ENCODE assay signal across 1 cellular context in the genomic region with DNA sequence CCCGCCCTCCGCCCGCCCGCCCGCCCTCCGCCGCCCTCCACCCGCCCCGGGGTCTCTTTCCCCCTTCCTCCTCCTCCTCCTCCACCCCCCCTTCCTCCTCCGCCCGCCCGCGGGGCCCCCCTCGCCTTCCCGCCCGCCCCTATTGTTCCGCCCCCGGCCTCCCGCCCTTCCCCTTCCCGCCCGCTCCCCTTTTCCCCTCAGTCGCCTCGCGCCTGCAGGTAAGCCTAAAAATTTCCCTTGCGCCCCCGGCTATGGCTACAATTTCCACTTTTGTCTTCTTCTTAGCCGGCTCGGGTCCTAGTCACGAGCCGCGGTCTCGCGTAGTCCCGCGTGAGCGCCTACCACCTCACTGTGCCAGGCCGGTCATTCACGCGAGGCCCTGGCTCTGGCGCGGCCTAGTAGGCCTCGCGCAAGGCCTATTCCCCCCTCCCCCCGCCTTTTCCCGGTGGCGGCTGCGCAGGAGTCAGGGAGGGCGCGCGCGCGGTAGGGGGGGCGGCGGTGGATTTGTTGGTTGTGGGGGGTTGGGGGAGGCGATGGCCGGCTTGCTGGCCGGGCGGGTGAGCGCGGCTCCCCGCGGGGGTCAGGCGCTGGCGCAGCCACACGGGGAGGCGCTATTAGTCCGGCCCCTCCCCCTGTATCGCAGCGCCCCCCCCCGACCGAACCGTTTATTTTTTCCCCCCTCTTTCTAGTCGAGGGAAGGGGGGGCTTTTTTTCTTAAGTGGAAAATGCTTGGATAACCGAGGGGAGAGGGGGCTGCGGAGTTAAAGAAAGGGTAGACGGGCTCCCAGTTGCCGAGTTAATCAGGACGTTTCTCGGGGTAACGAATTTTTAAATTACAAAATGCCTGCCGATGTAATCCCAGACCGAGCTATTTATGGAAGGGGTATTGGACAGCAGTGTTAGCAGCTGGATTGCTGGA.
A peak's percentile ranks its signal among the peaks of the same experiment; 100 is the strongest.
TF ChIP-seq lines count a peak whose summit lies in the region.

No MANE protein-coding gene starts in this region.

TF ChIP-seq in PFSK-1, 5 proteins besides CTCF, POLR2A, EP300 and RAD21:
- peak; percentile 42; the same call in 1 of the 2 replicates for TF ChIP-seq SIN3A (IDR thresholded peaks at IDR 0.05; ENCODE audit: borderline replicate concordance, insufficient read depth, low read length)
- no peak for TF ChIP-seq REST (IDR thresholded peaks at IDR 0.05; ENCODE audit: insufficient read depth in 1 of 2, low read depth in 2 of 2, low read length in 2 of 2)
